ENCODE assay signal across 8 cellular contexts in genomic region chr9:127049044-127049443, GRCh38.
DNase-seq lines count a peak whose midpoint lies in the region; ATAC-seq, FAIRE-seq and TF ChIP-seq lines count a peak whose summit lies in the region.

No MANE protein-coding gene starts in this region.

- POLR2A ChIA-PET in GM12878 (lab: Charles Lee) = interaction anchor here (0.5 to 1.2 kb wide), 3 partner anchors 11 to 407 kb away, joined by 3 to 5 read pairs (median 4); no protein-coding TSS in a partner anchor
- POLR2A ChIA-PET in GM10248 (lab: Yijun Ruan, JAX) = no interaction called here

- no peak overlapping the region; the same call in 1 of the 2 replicates for H3K9ac ChIP-seq in GM12878 (ENCODE audit: control insufficient read depth, insufficient read depth, low read length)
- no peak overlapping the region for H3K9ac ChIP-seq in Karpas-422 (ENCODE audit: low read length)

- H3K4me1 ChIP-seq in GM12878 (ENCODE audit: control insufficient read depth, insufficient read depth, low read length) (peaks cover 12% of the 10 kb centered on the region), left lung (peaks cover 12 to 32% of the 10 kb centered on the region in 2 donors), Karpas-422 (ENCODE audit: low read length) (no peaks in the 10 kb centered on the region)

- ATAC-seq in GM12878 = peak; percentile 81
- ATAC-seq in left lung = peak; percentile 86
- no peak for ATAC-seq in HG03469 (IDR thresholded peaks at IDR 0.05; ENCODE audit: unreplicated experiment)

- H3K9me3 ChIP-seq in GM12878 (replicated peaks; ENCODE audit: control insufficient read depth, insufficient read depth, low read length) (no peaks in the 10 kb centered on the region), left lung (no peaks in the 10 kb centered on the region), Karpas-422 (ENCODE audit: low read length) (no peaks in the 10 kb centered on the region)

- H3K4me2 ChIP-seq in GM12878 (ENCODE audit: control insufficient read depth, insufficient read depth) (peak overlapping the region; percentile 38; the same call in 1 of the 2 replicates), Karpas-422 (ENCODE audit: low read depth, low read length, poor library complexity, severe bottlenecking) (no peak overlapping the region)

- DNase-seq in stimulated activated CD4-positive, alpha-beta T cell treated with anti-CD3 and anti-CD28 coated beads, Interleukin-12 subunit alpha, Interleukin-12 subunit beta, amount 100 ng/mL, for 48 hours (ENCODE audit: low read depth in 2 of 3, low spot score in 1 of 3) = peak in 2 of 3 donors; percentile 1 to 14
- DNase-seq in stimulated activated CD4-positive, alpha-beta T cell treated with anti-CD3 and anti-CD28 coated beads, Interleukin-12 subunit alpha, Interleukin-12 subunit beta, amount 100 ng/mL, for 4 hours = no peak
- DNase-seq in NCI-H460 (ENCODE audit: extremely low read depth, low read depth) (peak; percentile 98), GM12878 (ENCODE audit: low read depth, low spot score) (peak; percentile 69), left lung (no peak), Karpas-422 (no peak), GM10248 (ENCODE audit: extremely low spot score) (no peak)

- no peak for TF ChIP-seq POLR2A in GM12878 (IDR thresholded peaks at IDR 0.05; ENCODE audit: low read depth, low read length)

- WGBS in GM12878 (ENCODE audit: insufficient coverage, insufficient replicate concordance, low lambda C conversion rate, missing lambda C conversion rate) = 23% methylated on average over 4 of the region's 4 CpGs

- FAIRE-seq in GM12878 (lab: Jason Lieb, UNC) = peak; percentile 78

- intact Hi-C loops in GM12878 (cut with micrococcal nuclease; ENCODE audit: unreplicated experiment) = loop anchor here (1.0 kb wide), 1 partner anchor 44 kb away; no protein-coding TSS in a partner anchor
- intact Hi-C loops in left lung (cut with DNase I) = no loop called here

- peak; percentile 29 for TF ChIP-seq RAD21 in GM12878 (IDR thresholded peaks at IDR 0.05; ENCODE audit: insufficient read depth, low read depth, low read length)

- H2AFZ ChIP-seq in GM12878 (ENCODE audit: control insufficient read depth, low read depth, low read length) (peak overlapping the region; percentile 71), Karpas-422 (ENCODE audit: low read length) (no peak overlapping the region)

- CTCF ChIA-PET in GM12878 (lab: Yijun Ruan, JAX) = interaction anchor here (0.6 to 1.8 kb wide), 12 partner anchors 10 to 149 kb away, joined by 3 to 9 read pairs (median 3); no protein-coding TSS in a partner anchor
- CTCF ChIA-PET in GM10248 (lab: Yijun Ruan, JAX) = interaction anchor here (0.6 to 1.4 kb wide), 6 partner anchors 10 to 150 kb away, joined by 3 to 6 read pairs (median 4); partner anchors contain the start of gene ANGPTL2

- in situ Hi-C loops in GM12878 (cut with MboI) = no loop called here

- no peaks in the 10 kb centered on the region for H3K9me2 ChIP-seq in Karpas-422 (replicated peaks; ENCODE audit: insufficient read depth, low read length)

- TF ChIP-seq CTCF in GM12878 (IDR thresholded peaks at IDR 0.05 in 2 of 3, conservative IDR thresholded peaks at IDR 0.05 in 1 of 3; ENCODE audit: control insufficient read depth in 2 of 3, extremely low read depth in 1 of 3, insufficient read depth in 1 of 3, low read depth in 3 of 3, low read length in 3 of 3) = peak in 2 of 3 experiments; percentile 10 to 26; a peak in 1 of 6 replicates
- peak; percentile 19 to 44 for TF ChIP-seq CTCF in left lung (IDR thresholded peaks at IDR 0.05)
- no peak for TF ChIP-seq CTCF in GM10248 (IDR thresholded peaks at IDR 0.05; ENCODE audit: control extremely low read depth, extremely low read depth, low read depth, missing control alignments)

- no peaks in the 10 kb centered on the region for H3K36me3 ChIP-seq in GM12878 (ENCODE audit: control insufficient read depth in 2 of 2, insufficient read depth in 2 of 2, low read length in 1 of 2)
- H3K36me3 ChIP-seq in left lung = no peaks in the 10 kb centered on the region
- H3K36me3 ChIP-seq in Karpas-422 (ENCODE audit: insufficient read depth, low read length) = no peaks in the 10 kb centered on the region

- H3K27ac ChIP-seq in GM12878 (ENCODE audit: control insufficient read depth, insufficient read depth) (no peak overlapping the region), left lung (peak overlapping the region; percentile 28 to 71), Karpas-422 (ENCODE audit: low read length) (no peak overlapping the region)

- no TSS peak for BruUV-seq in GM12878 (replicated peaks; lab: Mats Ljungman, UMichigan)

- H3K4me3 ChIP-seq in GM12878 = no peak overlapping the region
- H3K4me3 ChIP-seq in left lung = no peak overlapping the region
- no peak overlapping the region for H3K4me3 ChIP-seq in Karpas-422 (ENCODE audit: low read length)

- no peaks in the 10 kb centered on the region for H3K27me3 ChIP-seq in GM12878 (replicated peaks in 1 of 2; ENCODE audit: control insufficient read depth in 2 of 2, insufficient read depth in 2 of 2, low read length in 1 of 2)
- no peaks in the 10 kb centered on the region for H3K27me3 ChIP-seq in left lung
- no peaks in the 10 kb centered on the region for H3K27me3 ChIP-seq in Karpas-422 (ENCODE audit: low read length)

- no peak for TF ChIP-seq EP300 in GM12878 (IDR thresholded peaks at IDR 0.05; ENCODE audit: borderline replicate concordance in 1 of 2, control insufficient read depth in 1 of 2, low read depth in 2 of 2, low read length in 2 of 2)

- RAD21 ChIA-PET in GM12878 (lab: Charles Lee; ENCODE audit: unreplicated experiment) = interaction anchor here (0.6 to 1.9 kb wide), 10 partner anchors 11 to 149 kb away, joined by 3 to 9 read pairs (median 4); no protein-coding TSS in a partner anchor

- H4K20me1 ChIP-seq in GM12878 (ENCODE audit: control insufficient read depth, insufficient read depth) = 0 out of 2 replicates have a peak, but pooled peaks cover 2% of the 10 kb centered on the region
- H4K20me1 ChIP-seq in Karpas-422 (ENCODE audit: insufficient read depth, low read depth, low read length) = no peaks in the 10 kb centered on the region

- SMC1A ChIA-PET in GM12878 (lab: Charles Lee; ENCODE audit: uncharacterized antibody, unreplicated experiment) = interaction anchor here (0.6 to 1.6 kb wide), 14 partner anchors 9 to 121 kb away, joined by 3 to 11 read pairs (median 3); no protein-coding TSS in a partner anchor

- no peaks in the 10 kb centered on the region for H3K79me2 ChIP-seq in GM12878 (ENCODE audit: control insufficient read depth, insufficient read depth, low read length)
- no peaks in the 10 kb centered on the region for H3K79me2 ChIP-seq in Karpas-422 (ENCODE audit: low read length)

TF ChIP-seq in GM12878, 131 proteins besides CTCF, POLR2A, EP300 and RAD21 (continues in another document):
- no peak for TF ChIP-seq HCFC1 (IDR thresholded peaks at IDR 0.05; ENCODE audit: low read length)
- no peak for TF ChIP-seq ZNF217 (IDR thresholded peaks at IDR 0.05)
- 0 out of 2 replicates have a peak, but pooled peaks have one; percentile 13 for TF ChIP-seq IRF4 (IDR thresholded peaks at IDR 0.05; ENCODE audit: low read depth, low read length)
- TF ChIP-seq SKIL (IDR thresholded peaks at IDR 0.05; ENCODE audit: low read depth, poor library complexity, severe bottlenecking) = no peak
- no peak for TF ChIP-seq BMI1 (IDR thresholded peaks at IDR 0.05; ENCODE audit: borderline replicate concordance)
- no peak for TF ChIP-seq SUZ12 (IDR thresholded peaks at IDR 0.05; ENCODE audit: unreplicated experiment)
- TF ChIP-seq CBX5 (IDR thresholded peaks at IDR 0.05; ENCODE audit: low read depth) = no peak
- no peak for TF ChIP-seq BCL3 (IDR thresholded peaks at IDR 0.05; ENCODE audit: borderline replicate concordance, insufficient read depth, low read depth, low read length, poor library complexity, severe bottlenecking)
- no peak for TF ChIP-seq TAF1 (IDR thresholded peaks at IDR 0.05; ENCODE audit: borderline replicate concordance, low read depth, low read length)
- TF ChIP-seq EED (IDR thresholded peaks at IDR 0.05; ENCODE audit: low read depth) = peak; percentile 79
- no peak for TF ChIP-seq HDGF (IDR thresholded peaks at IDR 0.05)
- TF ChIP-seq ZNF207 (IDR thresholded peaks at IDR 0.05; ENCODE audit: borderline replicate concordance) = no peak
- no peak for TF ChIP-seq YY1 (IDR thresholded peaks at IDR 0.05; ENCODE audit: low read depth, low read length)
- no peak for TF ChIP-seq CREM (IDR thresholded peaks at IDR 0.05; ENCODE audit: low read depth)
- peak; percentile 58 to 61 for TF ChIP-seq IKZF2 (IDR thresholded peaks at IDR 0.05)
- TF ChIP-seq GABPA (IDR thresholded peaks at IDR 0.05; ENCODE audit: low read depth) = no peak
- no peak for TF ChIP-seq CBFB (IDR thresholded peaks at IDR 0.05; ENCODE audit: low read depth)
- no peak for TF ChIP-seq TCF12 (IDR thresholded peaks at IDR 0.05; ENCODE audit: low read depth, low read length)
- TF ChIP-seq SREBF1 (IDR thresholded peaks at IDR 0.05; ENCODE audit: low read length) = no peak
- TF ChIP-seq BRCA1 (IDR thresholded peaks at IDR 0.05; ENCODE audit: low read depth, low read length) = no peak
- no peak for TF ChIP-seq YBX1 (IDR thresholded peaks at IDR 0.05)

Comparison
In these comparisons a context has a peak if more than half of its experiments do, and no peak if none do; other contexts are left out.
1. DNase-seq: peak in stimulated activated CD4-positive, alpha-beta T cell treated with anti-CD3 and anti-CD28 coated beads, Interleukin-12 subunit alpha, Interleukin-12 subunit beta, amount 100 ng/mL, for 48 hours (2 of 3), NCI-H460 (single experiment) and GM12878 (single experiment); none in stimulated activated CD4-positive, alpha-beta T cell treated with anti-CD3 and anti-CD28 coated beads, Interleukin-12 subunit alpha, Interleukin-12 subunit beta, amount 100 ng/mL, for 4 hours (single experiment), left lung (0 of 2), Karpas-422 (single experiment) and GM10248 (single experiment).
2. H3K27ac ChIP-seq: peak in left lung (2 of 2); none in GM12878 (single experiment) and Karpas-422 (single experiment).